Comparison of ENCODE assay signal across 2 cellular contexts in genomic region chrX:13730523-13730922, GRCh38.
TF ChIP-seq lines count a peak whose summit lies in the region.

No MANE protein-coding gene starts in this region.

TF ChIP-seq in HEK293, 187 proteins besides CTCF, POLR2A, EP300 and RAD21:
- TF ChIP-seq ZNF146 (tag by site-specific recombination; IDR thresholded peaks at IDR 0.05) = peak; percentile 99
- TF ChIP-seq ZNF580 (tag by site-specific recombination; IDR thresholded peaks at IDR 0.05) = peak; percentile 70; the same call in 1 of the 2 replicates

TF ChIP-seq in K562, 482 proteins besides CTCF, POLR2A, EP300 and RAD21:
- TF ChIP-seq KDM1A (IDR thresholded peaks at IDR 0.05) = peak in 1 of 2 experiments; percentile 41; a peak in 2 of 4 replicates
- peak; percentile 45 for TF ChIP-seq ZNF146 (CRISPR knock-in tag; IDR thresholded peaks at IDR 0.05; ENCODE audit: unreplicated experiment)
- 0 out of 2 replicates have a peak, but pooled peaks have one; percentile 53 for TF ChIP-seq BCOR (IDR thresholded peaks at IDR 0.05)
